8 cellular contexts compared by ENCODE assay signal in genomic region chr5:140302786-140303639, GRCh38. TPM values are rescaled to one million over a fixed set of nuclear protein-coding genes. Genes with fewer than 3 reads are reported as not detected.
DNase-seq lines count a peak whose midpoint lies in the region; ATAC-seq and TF ChIP-seq lines count a peak whose summit lies in the region.

TSS of gene PFDN1 (minus strand) at chr5:140303101. CDS start at chr5:140303073, 28 bp downstream.

- H3K36me3 Mint-ChIP-seq in WTC11 (peaks cover 14% of the 10 kb centered on the region), immature natural killer cell (peaks cover 0 to 12% (median 12%) of the 10 kb centered on the region in 3 donors)

- H3K27ac Mint-ChIP-seq in WTC11 (peak within 1 kb of the TSS; percentile 99), immature natural killer cell (peak within 1 kb of the TSS; percentile 93 to 97 (median 95))

- CTCF ChIA-PET in WTC11 (lab: Charles Lee): interaction anchor here (1.1 to 3.3 kb wide), 8 partner anchors 42 to 96 kb away, joined by 3 to 38 read pairs (median 8); partner anchors contain the start of gene HBEGF

- peak within 1 kb of the TSS; percentile 96 for H3K4me3 Mint-ChIP-seq in WTC11
- peak within 1 kb of the TSS; percentile 93 to 99 (median 99) for H3K4me3 Mint-ChIP-seq in immature natural killer cell

- POLR2A ChIA-PET in WTC11 (lab: Charles Lee): interaction anchor here (1.0 to 3.0 kb wide), 3 partner anchors 25 to 59 kb away, joined by 3 to 14 read pairs (median 4); partner anchors contain the start of gene HBEGF

- H3K9me3 Mint-ChIP-seq in WTC11 (no peaks in the 10 kb centered on the region), immature natural killer cell (no peaks in the 10 kb centered on the region)

- TF ChIP-seq CTCF in WTC11 (IDR thresholded peaks at IDR 0.05) (no peak), cardiac fibroblast (IDR thresholded peaks at IDR 0.05; ENCODE audit: low read depth, low read length) (no peak)

- peak; percentile 89 for ATAC-seq in GM18873 (IDR thresholded peaks at IDR 0.05; ENCODE audit: low FRiP score, unreplicated experiment)
- ATAC-seq in HG03159 (IDR thresholded peaks at IDR 0.05; ENCODE audit: unreplicated experiment): peak; percentile 97
- peak; percentile 97 for ATAC-seq in WTC11

- H3K27me3 Mint-ChIP-seq in WTC11 (ENCODE audit: low read depth) (peaks cover 6% of the 10 kb centered on the region; the same call in 1 of the 2 replicates), immature natural killer cell (ENCODE audit: low read depth in 3 of 3) (peaks cover 3 to 7% (median 6%) of the 10 kb centered on the region in 3 donors)

- in situ Hi-C loops in ACHN (cut with HindIII; ENCODE audit: low pct_ligation_motif_present, low pct_unique_long_range_greater_than_20kb, low sequenced_read_pairs): no loop called here

- peaks cover 8% of the 10 kb centered on the region for H3K4me1 Mint-ChIP-seq in WTC11
- H3K4me1 Mint-ChIP-seq in immature natural killer cell: peaks cover 16 to 28% of the 10 kb centered on the region in 2 donors

- peak within 1 kb of the TSS; percentile 81 to 99 for H3K4me3 ChIP-seq in cardiac fibroblast (replicated peaks in 1 of 2; ENCODE audit: low read depth in 2 of 2, low read length in 2 of 2)

- DNase-seq in ACHN: peak; percentile 93
- peak; percentile 89 for DNase-seq in NCI-H226
- peak; percentile 94 for DNase-seq in WTC11 (ENCODE audit: low spot score)
- DNase-seq in cardiac fibroblast (ENCODE audit: low read depth in 2 of 2): peak; percentile 96 to 97
- DNase-seq in immature natural killer cell: peak; percentile 88 to 92 (median 91)
- DNase-seq in smooth muscle cell of the brain vasculature (ENCODE audit: low read depth, low spot score): peak; percentile 90

TF ChIP-seq in WTC11, 78 proteins besides CTCF, POLR2A, EP300 and RAD21 (continues in another document):
- TF ChIP-seq ZNF416 (CRISPR knock-in tag; IDR thresholded peaks at IDR 0.05): no peak
- TF ChIP-seq, protein P1, sequence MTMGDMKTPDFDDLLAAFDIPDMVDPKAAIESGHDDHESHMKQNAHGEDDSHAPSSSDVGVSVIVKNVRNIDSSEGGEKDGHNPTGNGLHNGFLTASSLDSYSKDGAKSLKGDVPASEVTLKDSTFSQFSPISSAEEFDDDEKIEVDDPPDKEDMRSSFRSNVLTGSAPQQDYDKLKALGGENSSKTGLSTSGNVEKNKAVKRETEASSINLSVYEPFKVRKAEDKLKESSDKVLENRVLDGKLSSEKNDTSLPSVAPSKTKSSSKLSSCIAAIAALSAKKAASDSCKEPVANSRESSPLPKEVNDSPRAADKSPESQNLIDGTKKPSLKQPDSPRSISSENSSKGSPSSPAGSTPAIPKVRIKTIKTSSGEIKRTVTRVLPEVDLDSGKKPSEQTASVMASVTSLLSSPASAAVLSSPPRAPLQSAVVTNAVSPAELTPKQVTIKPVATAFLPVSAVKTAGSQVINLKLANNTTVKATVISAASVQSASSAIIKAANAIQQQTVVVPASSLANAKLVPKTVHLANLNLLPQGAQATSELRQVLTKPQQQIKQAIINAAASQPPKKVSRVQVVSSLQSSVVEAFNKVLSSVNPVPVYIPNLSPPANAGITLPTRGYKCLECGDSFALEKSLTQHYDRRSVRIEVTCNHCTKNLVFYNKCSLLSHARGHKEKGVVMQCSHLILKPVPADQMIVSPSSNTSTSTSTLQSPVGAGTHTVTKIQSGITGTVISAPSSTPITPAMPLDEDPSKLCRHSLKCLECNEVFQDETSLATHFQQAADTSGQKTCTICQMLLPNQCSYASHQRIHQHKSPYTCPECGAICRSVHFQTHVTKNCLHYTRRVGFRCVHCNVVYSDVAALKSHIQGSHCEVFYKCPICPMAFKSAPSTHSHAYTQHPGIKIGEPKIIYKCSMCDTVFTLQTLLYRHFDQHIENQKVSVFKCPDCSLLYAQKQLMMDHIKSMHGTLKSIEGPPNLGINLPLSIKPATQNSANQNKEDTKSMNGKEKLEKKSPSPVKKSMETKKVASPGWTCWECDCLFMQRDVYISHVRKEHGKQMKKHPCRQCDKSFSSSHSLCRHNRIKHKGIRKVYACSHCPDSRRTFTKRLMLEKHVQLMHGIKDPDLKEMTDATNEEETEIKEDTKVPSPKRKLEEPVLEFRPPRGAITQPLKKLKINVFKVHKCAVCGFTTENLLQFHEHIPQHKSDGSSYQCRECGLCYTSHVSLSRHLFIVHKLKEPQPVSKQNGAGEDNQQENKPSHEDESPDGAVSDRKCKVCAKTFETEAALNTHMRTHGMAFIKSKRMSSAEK (CRISPR knock-in tag; IDR thresholded peaks at IDR 0.05; ENCODE audit: borderline replicate concordance): no peak
- no peak for TF ChIP-seq KAT7 (CRISPR knock-in tag; IDR thresholded peaks at IDR 0.05; ENCODE audit: borderline replicate concordance)
- TF ChIP-seq, protein P2, sequence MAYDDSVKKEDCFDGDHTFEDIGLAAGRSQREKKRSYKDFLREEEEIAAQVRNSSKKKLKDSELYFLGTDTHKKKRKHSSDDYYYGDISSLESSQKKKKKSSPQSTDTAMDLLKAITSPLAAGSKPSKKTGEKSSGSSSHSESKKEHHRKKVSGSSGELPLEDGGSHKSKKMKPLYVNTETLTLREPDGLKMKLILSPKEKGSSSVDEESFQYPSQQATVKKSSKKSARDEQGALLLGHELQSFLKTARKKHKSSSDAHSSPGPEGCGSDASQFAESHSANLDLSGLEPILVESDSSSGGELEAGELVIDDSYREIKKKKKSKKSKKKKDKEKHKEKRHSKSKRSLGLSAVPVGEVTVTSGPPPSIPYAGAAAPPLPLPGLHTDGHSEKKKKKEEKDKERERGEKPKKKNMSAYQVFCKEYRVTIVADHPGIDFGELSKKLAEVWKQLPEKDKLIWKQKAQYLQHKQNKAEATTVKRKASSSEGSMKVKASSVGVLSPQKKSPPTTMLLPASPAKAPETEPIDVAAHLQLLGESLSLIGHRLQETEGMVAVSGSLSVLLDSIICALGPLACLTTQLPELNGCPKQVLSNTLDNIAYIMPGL (CRISPR knock-in tag; IDR thresholded peaks at IDR 0.05): 0 out of 2 replicates have a peak, but pooled peaks have one; percentile 30
- TF ChIP-seq CREM (CRISPR knock-in tag; IDR thresholded peaks at IDR 0.05): 0 out of 2 replicates have a peak, but pooled peaks have one; percentile 70
- TF ChIP-seq CREB1 (CRISPR knock-in tag; IDR thresholded peaks at IDR 0.05): no peak
- TF ChIP-seq, protein P3, sequence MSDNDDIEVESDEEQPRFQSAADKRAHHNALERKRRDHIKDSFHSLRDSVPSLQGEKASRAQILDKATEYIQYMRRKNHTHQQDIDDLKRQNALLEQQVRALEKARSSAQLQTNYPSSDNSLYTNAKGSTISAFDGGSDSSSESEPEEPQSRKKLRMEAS (CRISPR knock-in tag; IDR thresholded peaks at IDR 0.05): 0 out of 2 replicates have a peak, but pooled peaks have one; percentile 17
- no peak for TF ChIP-seq SMAD3 (CRISPR knock-in tag; IDR thresholded peaks at IDR 0.05; ENCODE audit: borderline replicate concordance)
- TF ChIP-seq AFF4 (CRISPR knock-in tag; IDR thresholded peaks at IDR 0.05; ENCODE audit: borderline replicate concordance): no peak

RNA-seq across cellular contexts. Expression of gene PFDN1, which starts in this region (rescaled TPM):
- 44.1 to 46.4 TPM (median 46.2 TPM) in 3 replicates for total RNA-seq in WTC11 (2021)
- 100 to 1,000 TPM; 114 to 225 (median 150) TPM for polyA plus RNA-seq in immature natural killer cell

Comparison
In these comparisons a context has a peak if more than half of its experiments do, and no peak if none do; other contexts are left out.
1. Peak in every context shown above with its lines: DNase-seq, ATAC-seq and H3K4me3 ChIP-seq.